ENCODE assay signal across 20 cellular contexts in genomic region chr11:113283881-113284280, GRCh38. TPM values are rescaled to one million over a fixed set of nuclear protein-coding genes. Genes with fewer than 3 reads are reported as not detected.
DNase-seq lines count a peak whose midpoint lies in the region; ATAC-seq, FAIRE-seq and TF ChIP-seq lines count a peak whose summit lies in the region.
"Had no signal": no experiment of that assay in that cellular context is flagged by ENCODE, and none has a peak within 500 bp of the region (broad histone marks: within the 10 kb centered on the region; RNA-seq: fewer than 3 reads in every experiment).

No MANE protein-coding gene starts in this region.

- ATAC-seq in heart right ventricle (no peak), left lobe of liver (peak; percentile 31)
- ATAC-seq: A549; CD8-positive, alpha-beta T cell had no signal

- H3K4me1 ChIP-seq in right atrium auricular region (no peaks in the 10 kb centered on the region), heart right ventricle (peaks cover 0 to 11% (median 0%) of the 10 kb centered on the region in 9 donors)
- H3K4me1 ChIP-seq: A549 had no signal

- intact Hi-C loops in heart right ventricle (cut with DNase I), result loop anchor here in 5 of 10 donors (10.0 kb wide), 6 partner anchors 489 to 1059 kb away; partner anchors contain the start of gene PTS (in 1 of the 5)

- TF ChIP-seq CTCF in right atrium auricular region (IDR thresholded peaks at IDR 0.05) (no peak), heart right ventricle (IDR thresholded peaks at IDR 0.05) (no peak)

- no peak overlapping the region for H3K4me3 ChIP-seq in right atrium auricular region
- no peak overlapping the region for H3K4me3 ChIP-seq in heart right ventricle
- H3K4me3 ChIP-seq: A549; BLaER1 treated with 17β-estradiol and CSF1 and Interleukin-3, amounts not matched to agents 10 nM and 100 nM had no signal

- H3K27ac ChIP-seq in right atrium auricular region (no peak overlapping the region), heart right ventricle (no peak overlapping the region)
- H3K27ac ChIP-seq: 22Rv1; A549; BLaER1 treated with 17β-estradiol and CSF1 and Interleukin-3, amounts not matched to agents 10 nM and 100 nM; C4-2B had no signal

- H3K36me3 ChIP-seq in right atrium auricular region (no peaks in the 10 kb centered on the region), heart right ventricle (no peaks in the 10 kb centered on the region)
- H3K36me3 ChIP-seq: BLaER1 treated with 17β-estradiol and CSF1 and Interleukin-3, amounts not matched to agents 10 nM and 100 nM had no signal

- FAIRE-seq in RCC 7860 (lab: Jason Lieb, UNC), result no peak
- FAIRE-seq: A549, D721Med, G401.6, GM12891, GM19239 had no signal

- H3K27me3 ChIP-seq in right atrium auricular region, result no peaks in the 10 kb centered on the region
- no peaks in the 10 kb centered on the region for H3K27me3 ChIP-seq in heart right ventricle
- H3K27me3 ChIP-seq: BLaER1 treated with 17β-estradiol and CSF1 and Interleukin-3, amounts not matched to agents 10 nM and 100 nM had no signal

- H3K9me3 ChIP-seq in right atrium auricular region (no peaks in the 10 kb centered on the region), heart right ventricle (no peaks in the 10 kb centered on the region)
- H3K9me3 ChIP-seq: A549; BLaER1 treated with 17β-estradiol and CSF1 and Interleukin-3, amounts not matched to agents 10 nM and 100 nM; Caco-2 had no signal

- peak; percentile 38 for DNase-seq in right atrium auricular region (ENCODE audit: low spot score)
- DNase-seq in heart right ventricle, result no peak
- DNase-seq in left lobe of liver (ENCODE audit: low spot score), result no peak
- no peak for DNase-seq in RCC 7860 (ENCODE audit: low spot score)
- no peak for DNase-seq in SIG-M5 (lab: John Stamatoyannopoulos, UW)
- DNase-seq: AML-193; Caco-2; Calu3; CD4-positive, alpha-beta T cell; DMS79 treated with DMSO at 0.1 percent for 48 hours; GF-D8 had no signal

- 93% methylated on average over 2 of the region's 2 CpGs for WGBS in heart right ventricle, 2 donors

RNA-seq across cellular contexts. Expression of gene TTC12, which starts 30.5 kb away (rescaled TPM):
- 1 to 10 TPM; 4.6 to 6.3 TPM for total RNA-seq in right atrium auricular region
- 10 to 100 TPM in 3 of 10 donors, 1 to 10 TPM in 7; 3.5 to 18.0 (median 8.4) TPM for total RNA-seq in heart right ventricle
- 1 to 10 TPM; 3.3 to 4.7 TPM for polyA plus RNA-seq in heart right ventricle
- 5.8 TPM for total RNA-seq in left lobe of liver
